ENCODE assay signal across 26 cellular contexts in the genomic region with DNA sequence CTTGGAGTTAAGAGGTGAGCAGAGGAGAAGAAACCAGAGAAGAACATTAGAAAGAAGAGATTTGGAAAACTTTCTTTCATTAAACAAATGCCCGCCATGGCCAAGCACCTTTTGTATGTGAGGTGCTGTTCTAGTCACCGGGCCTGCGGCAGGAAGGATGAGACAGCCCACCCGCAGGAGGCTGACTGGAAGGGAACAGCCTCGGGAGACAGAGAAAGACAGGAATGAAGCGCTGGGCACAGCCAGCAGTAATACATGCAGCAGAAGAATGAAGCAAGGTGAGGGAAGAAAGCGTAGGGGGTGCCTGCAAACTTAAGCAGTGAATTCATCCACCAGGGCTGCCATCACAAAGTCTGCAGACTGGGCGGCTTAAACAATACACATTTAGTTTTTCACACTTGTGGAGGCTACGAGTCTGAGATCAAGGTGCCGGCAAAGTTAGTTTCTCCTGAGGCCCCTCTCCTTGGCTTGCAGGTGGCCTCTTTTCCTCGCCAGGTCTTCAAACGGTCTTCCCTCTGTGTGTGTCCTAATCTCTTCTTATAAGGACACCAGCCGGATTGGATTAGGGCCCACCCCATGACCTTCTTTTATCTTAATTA.
DNase-seq lines count a peak whose midpoint lies in the region; ATAC-seq, FAIRE-seq and TF ChIP-seq lines count a peak whose summit lies in the region.
"Had no signal": no experiment of that assay in that cellular context is flagged by ENCODE, and none has a peak within 500 bp of the region (broad histone marks: within the 10 kb centered on the region; RNA-seq: fewer than 3 reads in every experiment).

No MANE protein-coding gene starts in this region.

- H3K9me1 ChIP-seq in endothelial cell of umbilical vein (replicated peaks; ENCODE audit: control insufficient read depth, extremely low read depth, insufficient read depth, low read length) = no peaks in the 10 kb centered on the region

- no CpG with 5 or more reads among the region's 13 CpGs for WGBS in neuronal stem cell (ENCODE audit: extremely low coverage in 2 of 2, insufficient read length in 2 of 2, insufficient replicate concordance in 1 of 2), 2 donors

- no peak overlapping the region for H3K27ac ChIP-seq in endothelial cell of umbilical vein (ENCODE audit: insufficient read depth, low read depth, low read length)
- no peak overlapping the region for H3K27ac ChIP-seq in neuronal stem cell (replicated peaks; ENCODE audit: low read length)
- H3K27ac ChIP-seq: brain microvascular endothelial cell, GM23248 had no signal

- no peak overlapping the region for H3K27ac Mint-ChIP-seq in natural killer cell treated with Interleukin-12 subunit alpha and Interleukin-12 subunit beta and Interleukin-15 and Interleukin-18, amount 100 ng/mL, for 72 hours
- H3K27ac Mint-ChIP-seq in natural killer cell = no peak overlapping the region
- H3K27ac Mint-ChIP-seq in activated CD4-positive, alpha-beta T cell treated with anti-CD3 and anti-CD28 coated beads, Interleukin-2, amount 10 ng/mL, durations not matched to agents 7 days and 5 days = no peak overlapping the region
- H3K27ac Mint-ChIP-seq in WTC11 = no peak overlapping the region
- H3K27ac Mint-ChIP-seq: activated CD4-positive, alpha-beta T cell treated with anti-CD3 and anti-CD28 coated beads for 36 hours; activated T-helper 2 cell treated with anti-CD3 and anti-CD28 coated beads, Interferon-gamma antibody, Interleukin-2, Interleukin-4, amounts not matched to agents 10 μg/mL and 5 μg/mL and 100 μg/mL, durations not matched to agents 14 hours and 24 hours and 36 hours; B cell; CD8-positive, alpha-beta memory T cell had no signal

- H3K4me1 ChIP-seq in endothelial cell of umbilical vein (ENCODE audit: control insufficient read depth, extremely low read depth, insufficient read depth, low read length) (peaks cover 51% of the 10 kb centered on the region), neuronal stem cell (ENCODE audit: control insufficient read depth in 2 of 2, insufficient read depth in 1 of 2, low read depth in 1 of 2, low read length in 2 of 2) (peaks cover 12 to 18% of the 10 kb centered on the region in 2 donors)

- H3K4me2 ChIP-seq in endothelial cell of umbilical vein (ENCODE audit: insufficient read depth, low read length) = no peak overlapping the region
- no peak overlapping the region for H3K4me2 ChIP-seq in neuronal stem cell (ENCODE audit: insufficient read depth, low read length, poor library complexity, severe bottlenecking)

- H3K36me3 ChIP-seq in endothelial cell of umbilical vein (ENCODE audit: control insufficient read depth in 2 of 2, extremely low read depth in 1 of 2, insufficient read depth in 2 of 2, low read length in 2 of 2) (no peaks in the 10 kb centered on the region), neuronal stem cell (replicated peaks in 1 of 2; ENCODE audit: control insufficient read depth in 2 of 2, insufficient read depth in 2 of 2, low read length in 2 of 2) (no peaks in the 10 kb centered on the region)
- H3K36me3 ChIP-seq: brain microvascular endothelial cell had no signal

- no peak overlapping the region for H3K4ac ChIP-seq in neuronal stem cell (ENCODE audit: low read length)

- no peak overlapping the region for H2BK12ac ChIP-seq in neuronal stem cell (ENCODE audit: low read length)

- no peak overlapping the region for H3K4me3 Mint-ChIP-seq in natural killer cell treated with Interleukin-12 subunit alpha and Interleukin-12 subunit beta and Interleukin-15 and Interleukin-18, amount 100 ng/mL, for 72 hours
- H3K4me3 Mint-ChIP-seq in natural killer cell = no peak overlapping the region
- no peak overlapping the region for H3K4me3 Mint-ChIP-seq in activated CD4-positive, alpha-beta T cell treated with anti-CD3 and anti-CD28 coated beads, Interleukin-2, amount 10 ng/mL, durations not matched to agents 7 days and 5 days
- no peak overlapping the region for H3K4me3 Mint-ChIP-seq in WTC11
- H3K4me3 Mint-ChIP-seq: activated CD4-positive, alpha-beta T cell treated with anti-CD3 and anti-CD28 coated beads for 36 hours; B cell; CD8-positive, alpha-beta memory T cell had no signal

- H3K27me3 ChIP-seq in endothelial cell of umbilical vein (ENCODE audit: control insufficient read depth in 2 of 2, insufficient read depth in 2 of 2, low read length in 2 of 2) (no peaks in the 10 kb centered on the region), neuronal stem cell (ENCODE audit: control insufficient read depth in 3 of 3, insufficient read depth in 3 of 3, low read depth in 1 of 3, low read length in 3 of 3) (no peaks in the 10 kb centered on the region)
- H3K27me3 ChIP-seq: brain microvascular endothelial cell had no signal

- no peaks in the 10 kb centered on the region for H3K79me2 ChIP-seq in endothelial cell of umbilical vein (ENCODE audit: control insufficient read depth, insufficient read depth, low read length)

- H2BK15ac ChIP-seq in neuronal stem cell (ENCODE audit: low read length) = no peak overlapping the region

- no peak for ATAC-seq in natural killer cell treated with Interleukin-12 subunit alpha and Interleukin-12 subunit beta and Interleukin-15 and Interleukin-18, amount 100 ng/mL, for 72 hours
- ATAC-seq in natural killer cell = no peak
- ATAC-seq in WTC11 = no peak; the same call in 1 of the 2 replicates
- ATAC-seq: activated CD4-positive, alpha-beta T cell treated with anti-CD3 and anti-CD28 coated beads for 36 hours; left lobe of liver had no signal

- POLR2A ChIA-PET in endothelial cell of umbilical vein (lab: Charles Lee) (no interaction called here), WTC11 (lab: Charles Lee) (no interaction called here)
- POLR2A ChIA-PET in activated CD4-positive, alpha-beta T cell treated with anti-CD3 and anti-CD28 coated beads, Interleukin-2, amount 10 ng/mL, durations not matched to agents 7 days and 5 days (lab: Charles Lee) = no interaction called here

- DNase-seq in natural killer cell treated with Interleukin-12 subunit alpha and Interleukin-12 subunit beta and Interleukin-15 and Interleukin-18, amount 100 ng/mL, for 72 hours (ENCODE audit: low spot score) = peak; percentile 31
- DNase-seq in natural killer cell (no peak), endothelial cell of umbilical vein (ENCODE audit: low read depth, low spot score) (no peak), neuronal stem cell (ENCODE audit: low spot score) (no peak), WTC11 (ENCODE audit: low spot score) (no peak)
- DNase-seq in activated CD4-positive, alpha-beta T cell treated with anti-CD3 and anti-CD28 coated beads, Interleukin-2, amount 10 ng/mL, durations not matched to agents 7 days and 5 days = no peak
- DNase-seq in activated CD4-positive, alpha-beta T cell treated with anti-CD3 and anti-CD28 coated beads, Interleukin-2, amount 50 U/mL, for 4 hours = no peak
- DNase-seq: activated CD4-positive, alpha-beta T cell treated with anti-CD3 and anti-CD28 coated beads for 36 hours; activated CD8-positive, alpha-beta memory T cell treated with anti-CD3 and anti-CD28 coated beads for 24 hours; activated naive CD4-positive, alpha-beta T cell treated with anti-CD3 and anti-CD28 coated beads, Interleukin-2, amount 50 U/mL, for 16 hours; activated T-cell treated with anti-CD3 and anti-CD28 coated beads for 4 hours; brain microvascular endothelial cell; CD8-positive, alpha-beta memory T cell; GM23248; KBM-7; MM.1S; naive B cell; NCI-H1417 treated with DMSO at 0.1 percent for 48 hours; NCI-H2029 treated with DMSO at 0.1 percent for 48 hours; NCI-H524; NK-92 treated with Interleukin-12 subunit alpha and Interleukin-12 subunit beta, amount 100 ng/mL, for 24 hours; Right ventricle myocardium superior; stimulated activated naive CD4-positive, alpha-beta T cell had no signal

- no peak for TF ChIP-seq POLR2A in endothelial cell of umbilical vein (IDR thresholded peaks at IDR 0.05; ENCODE audit: low read depth, low read length)

- FAIRE-seq in endothelial cell of umbilical vein (lab: Jason Lieb, UNC) = peak; percentile 59

- dilution Hi-C loops in endothelial cell of umbilical vein (cut with MboI; ENCODE audit: extremely low pct_ligation_motif_present, low sequenced_read_pairs) = no loop called here

- no TSS peak for BruUV-seq in endothelial cell of umbilical vein (replicated peaks; lab: Mats Ljungman, UMichigan)

- no peak overlapping the region for H3K9ac ChIP-seq in endothelial cell of umbilical vein (replicated peaks; ENCODE audit: extremely low read depth, insufficient read depth, low read length)
- H3K9ac ChIP-seq in neuronal stem cell (ENCODE audit: low read depth, low read length, poor library complexity) = no peak overlapping the region
- H3K9ac ChIP-seq: GM23248 had no signal

- no peaks in the 10 kb centered on the region for H3K9me3 ChIP-seq in endothelial cell of umbilical vein (replicated peaks; ENCODE audit: control insufficient read depth, insufficient read depth, low read length)
- H3K9me3 ChIP-seq in neuronal stem cell (replicated peaks in 1 of 2; ENCODE audit: control insufficient read depth in 2 of 2, insufficient read depth in 1 of 2, low read depth in 1 of 2, low read length in 2 of 2) = no peaks in the 10 kb centered on the region

- H2BK120ac ChIP-seq in neuronal stem cell (ENCODE audit: low read depth, low read length) = no peak overlapping the region

- peaks cover 17 to 22% of the 10 kb centered on the region in 2 donors for H3K27me3 Mint-ChIP-seq in natural killer cell treated with Interleukin-12 subunit alpha and Interleukin-12 subunit beta and Interleukin-15 and Interleukin-18, amount 100 ng/mL, for 72 hours
- peaks cover 17 to 43% of the 10 kb centered on the region in 2 donors for H3K27me3 Mint-ChIP-seq in natural killer cell (ENCODE audit: low read depth in 2 of 2)
- peaks cover 5% of the 10 kb centered on the region for H3K27me3 Mint-ChIP-seq in activated CD4-positive, alpha-beta T cell treated with anti-CD3 and anti-CD28 coated beads, Interleukin-2, amount 10 ng/mL, durations not matched to agents 7 days and 5 days
- no peaks in the 10 kb centered on the region; the same call in 1 of the 2 replicates for H3K27me3 Mint-ChIP-seq in WTC11 (ENCODE audit: low read depth)

- H4K91ac ChIP-seq in neuronal stem cell (ENCODE audit: low read depth, low read length, poor library complexity) = no peak overlapping the region

- H4K20me1 ChIP-seq in endothelial cell of umbilical vein (replicated peaks; ENCODE audit: control insufficient read depth, extremely low read depth, insufficient read depth, low read length) = no peaks in the 10 kb centered on the region

- H4K8ac ChIP-seq in neuronal stem cell (ENCODE audit: low read depth, low read length) = no peak overlapping the region

- H2BK5ac ChIP-seq in neuronal stem cell (ENCODE audit: low read length) = peak overlapping the region; percentile 60

- no peak for TF ChIP-seq CTCF in natural killer cell (IDR thresholded peaks at IDR 0.05)
- TF ChIP-seq CTCF in endothelial cell of umbilical vein (IDR thresholded peaks at IDR 0.05; ENCODE audit: extremely low read depth in 1 of 2, insufficient read depth in 1 of 2, low read depth in 1 of 2, low read length in 2 of 2) = no peak
- TF ChIP-seq CTCF in WTC11 (IDR thresholded peaks at IDR 0.05) = no peak

- CTCF ChIA-PET in endothelial cell of umbilical vein (lab: Charles Lee) (interaction anchor here (0.5 kb wide), 1 partner anchor 12 kb away, joined by 3 read pairs; no protein-coding TSS in a partner anchor), WTC11 (lab: Charles Lee) (interaction anchor here (0.7 kb wide), 1 partner anchor 38 kb away, joined by 3 read pairs; no protein-coding TSS in a partner anchor)
- CTCF ChIA-PET in activated CD4-positive, alpha-beta T cell treated with anti-CD3 and anti-CD28 coated beads, Interleukin-2, amount 10 ng/mL, durations not matched to agents 7 days and 5 days (lab: Charles Lee) = interaction anchor here (1.3 to 1.5 kb wide), 3 partner anchors 8 to 40 kb away, joined by 3 to 4 read pairs (median 3); no protein-coding TSS in a partner anchor

- H3K79me1 ChIP-seq in neuronal stem cell (ENCODE audit: low read depth, low read length) = no peaks in the 10 kb centered on the region

- H3K14ac ChIP-seq in neuronal stem cell (ENCODE audit: low read length) = no peak overlapping the region

- H3K23ac ChIP-seq in neuronal stem cell (ENCODE audit: low read depth, low read length, poor library complexity) = no peak overlapping the region

- H2AFZ ChIP-seq in endothelial cell of umbilical vein (ENCODE audit: low read depth, low read length) (no peak overlapping the region), neuronal stem cell (ENCODE audit: low read length) (no peak overlapping the region)
- H2AFZ ChIP-seq: GM23248 had no signal

- no peak overlapping the region for H2AK5ac ChIP-seq in neuronal stem cell (ENCODE audit: low read depth, low read length)

- H3K4me3 ChIP-seq in endothelial cell of umbilical vein (replicated peaks in 1 of 3; ENCODE audit: insufficient read depth in 1 of 3, low read depth in 1 of 3, low read length in 3 of 3) (no peak overlapping the region), neuronal stem cell (ENCODE audit: low read length in 2 of 2) (no peak overlapping the region)
- H3K4me3 ChIP-seq: GM23248 had no signal

- no peaks in the 10 kb centered on the region for H3K36me3 Mint-ChIP-seq in natural killer cell treated with Interleukin-12 subunit alpha and Interleukin-12 subunit beta and Interleukin-15 and Interleukin-18, amount 100 ng/mL, for 72 hours
- H3K36me3 Mint-ChIP-seq in natural killer cell = no peaks in the 10 kb centered on the region
- H3K36me3 Mint-ChIP-seq in activated CD4-positive, alpha-beta T cell treated with anti-CD3 and anti-CD28 coated beads, Interleukin-2, amount 10 ng/mL, durations not matched to agents 7 days and 5 days (ENCODE audit: low read depth) = no peaks in the 10 kb centered on the region
- H3K36me3 Mint-ChIP-seq in WTC11 = no peaks in the 10 kb centered on the region
- H3K36me3 Mint-ChIP-seq: CD8-positive, alpha-beta memory T cell; naive B cell had no signal

- no peak overlapping the region for H3K18ac ChIP-seq in neuronal stem cell (ENCODE audit: low read length)

- H3K4me1 Mint-ChIP-seq in natural killer cell treated with Interleukin-12 subunit alpha and Interleukin-12 subunit beta and Interleukin-15 and Interleukin-18, amount 100 ng/mL, for 72 hours (ENCODE audit: low read depth in 2 of 2) = no peaks in the 10 kb centered on the region
- H3K4me1 Mint-ChIP-seq in natural killer cell (peaks cover 0 to 6% of the 10 kb centered on the region in 2 donors), WTC11 (peaks cover 8% of the 10 kb centered on the region)
- H3K4me1 Mint-ChIP-seq in activated CD4-positive, alpha-beta T cell treated with anti-CD3 and anti-CD28 coated beads, Interleukin-2, amount 10 ng/mL, durations not matched to agents 7 days and 5 days = peaks cover 6% of the 10 kb centered on the region

- H3K9me3 Mint-ChIP-seq in natural killer cell treated with Interleukin-12 subunit alpha and Interleukin-12 subunit beta and Interleukin-15 and Interleukin-18, amount 100 ng/mL, for 72 hours = no peaks in the 10 kb centered on the region
- H3K9me3 Mint-ChIP-seq in natural killer cell (no peaks in the 10 kb centered on the region), WTC11 (no peaks in the 10 kb centered on the region)
- no peaks in the 10 kb centered on the region for H3K9me3 Mint-ChIP-seq in activated CD4-positive, alpha-beta T cell treated with anti-CD3 and anti-CD28 coated beads, Interleukin-2, amount 10 ng/mL, durations not matched to agents 7 days and 5 days
- H3K9me3 Mint-ChIP-seq: activated T-helper 2 cell treated with anti-CD3 and anti-CD28 coated beads, Interferon-gamma antibody, Interleukin-2, Interleukin-4, amounts not matched to agents 10 μg/mL and 5 μg/mL and 100 μg/mL, durations not matched to agents 14 hours and 24 hours and 36 hours; CD8-positive, alpha-beta memory T cell had no signal

- intact Hi-C loops in natural killer cell (cut with micrococcal nuclease) (no loop called here), endothelial cell of umbilical vein (cut with micrococcal nuclease) (no loop called here)
